Comparison of ENCODE assay signal across 17 cellular contexts in genomic region chr1:192131914-192132313, GRCh38. TPM values are rescaled to one million over a fixed set of nuclear protein-coding genes. Genes with fewer than 3 reads are reported as not detected.
DNase-seq lines count a peak whose midpoint lies in the region; ATAC-seq and TF ChIP-seq lines count a peak whose summit lies in the region.
"Had no signal": no experiment of that assay in that cellular context is flagged by ENCODE, and none has a peak within 500 bp of the region (broad histone marks: within the 10 kb centered on the region; RNA-seq: fewer than 3 reads in every experiment).

No MANE protein-coding gene starts in this region.

- no peak for ATAC-seq in Right ventricle myocardium superior (ENCODE audit: poor library complexity)
- ATAC-seq: GM12878 had no signal

- DNase-seq in A673 (ENCODE audit: low spot score) (peak; percentile 90), NCI-H69 (lab: John Stamatoyannopoulos, UW) (peak; percentile 43), foreskin melanocyte (peak; percentile 17), nucleus accumbens (lab: John Stamatoyannopoulos, UW) (no peak), Right ventricle myocardium superior (no peak), mesenchymal stem cell (no peak), GF-D8 (lab: John Stamatoyannopoulos, UW) (no peak)
- DNase-seq: ACHN; CD4-positive, alpha-beta memory T cell; DMS153; DMS79 treated with DMSO at 0.1 percent for 48 hours; GM23248; H7 had no signal

- H4K20me1 ChIP-seq in DOHH2 (ENCODE audit: control insufficient read depth, insufficient read depth, low read depth, low read length), result no peaks in the 10 kb centered on the region

- no peak overlapping the region for H3K4me3 ChIP-seq in A673 (ENCODE audit: low read depth, low read length, poor library complexity, severe bottlenecking)
- H3K4me3 ChIP-seq in DOHH2 (ENCODE audit: low read length), result no peak overlapping the region
- H3K4me3 ChIP-seq in mesenchymal stem cell (ENCODE audit: insufficient read depth in 1 of 2, low read depth in 1 of 2, low read length in 2 of 2), result no peak overlapping the region
- H3K4me3 ChIP-seq: GM12878, GM23248 had no signal

- no TSS peak for BruUV-seq in A673 (replicated peaks; lab: Mats Ljungman, UMichigan)

- no peak overlapping the region for H3K9ac ChIP-seq in mesenchymal stem cell (ENCODE audit: low read length)
- H3K9ac ChIP-seq: GM23248 had no signal

- no peaks in the 10 kb centered on the region for H3K9me2 ChIP-seq in DOHH2 (replicated peaks; ENCODE audit: control insufficient read depth, low read length)

- no peak overlapping the region for H2BK5ac ChIP-seq in mesenchymal stem cell (ENCODE audit: low read depth, low read length, poor library complexity, severe bottlenecking)

- no peak overlapping the region for H3K23ac ChIP-seq in mesenchymal stem cell (ENCODE audit: low read length in 2 of 2)

- no peaks in the 10 kb centered on the region for H3K79me2 ChIP-seq in DOHH2 (ENCODE audit: control insufficient read depth, low read length)

- H3K4ac ChIP-seq in mesenchymal stem cell (ENCODE audit: low read depth in 1 of 2, low read length in 2 of 2), result no peak overlapping the region

- H2AFZ ChIP-seq in mesenchymal stem cell (ENCODE audit: low read depth, low read length), result no peak overlapping the region
- H2AFZ ChIP-seq: GM23248 had no signal

- H2BK15ac ChIP-seq in mesenchymal stem cell (ENCODE audit: low read depth, poor library complexity, severe bottlenecking), result no peak overlapping the region

- POLR2A ChIA-PET in A673 (lab: Charles Lee; ENCODE audit: low non-redundant PET), result interaction anchor here (0.6 kb wide), 1 partner anchor 123 kb away, joined by 6 read pairs; no protein-coding TSS in a partner anchor

- H3K4me2 ChIP-seq in DOHH2 (ENCODE audit: low read length) (peak overlapping the region; percentile 37), mesenchymal stem cell (ENCODE audit: low read length, poor library complexity, severe bottlenecking) (no peak overlapping the region)

- H3K4me1 ChIP-seq in A673 (ENCODE audit: insufficient read depth, low read length, poor library complexity, severe bottlenecking) (peaks cover 22% of the 10 kb centered on the region), DOHH2 (ENCODE audit: control insufficient read depth, low read length) (peaks cover 12% of the 10 kb centered on the region), mesenchymal stem cell (ENCODE audit: control insufficient read depth, insufficient read depth, low read depth, low read length) (no peaks in the 10 kb centered on the region)

- H2AK5ac ChIP-seq in mesenchymal stem cell (ENCODE audit: low read length, severe bottlenecking), result no peak overlapping the region

- H3K14ac ChIP-seq in mesenchymal stem cell (ENCODE audit: low read length in 2 of 2), result no peak overlapping the region

- H4K91ac ChIP-seq in mesenchymal stem cell (ENCODE audit: low read length), result no peak overlapping the region

- H3K9me3 ChIP-seq in A673 (ENCODE audit: low read depth, low read length, poor library complexity, severe bottlenecking) (no peaks in the 10 kb centered on the region), DOHH2 (ENCODE audit: control insufficient read depth, insufficient read depth, low read length) (no peaks in the 10 kb centered on the region), mesenchymal stem cell (ENCODE audit: control insufficient read depth, low read length) (peaks cover 5% of the 10 kb centered on the region)

- no peak overlapping the region for H2BK120ac ChIP-seq in mesenchymal stem cell (ENCODE audit: low read depth, low read length)

- H3F3A ChIP-seq in DOHH2 (ENCODE audit: control insufficient read depth, insufficient read depth), result no peaks in the 10 kb centered on the region

- H3K27me3 ChIP-seq in A673 (replicated peaks; ENCODE audit: insufficient read depth, low read depth, low read length, poor library complexity) (no peaks in the 10 kb centered on the region), DOHH2 (ENCODE audit: control insufficient read depth, low read length) (no peaks in the 10 kb centered on the region), mesenchymal stem cell (ENCODE audit: control insufficient read depth in 1 of 2, insufficient read depth in 1 of 2, low read length in 2 of 2) (no peaks in the 10 kb centered on the region)

- 69% methylated on average over 2 of the region's 4 CpGs for WGBS in mesenchymal stem cell

- no peak overlapping the region for H3K18ac ChIP-seq in mesenchymal stem cell (ENCODE audit: low read depth in 1 of 2, low read length in 2 of 2)

- H2BK12ac ChIP-seq in mesenchymal stem cell (ENCODE audit: low read length in 2 of 2), result no peak overlapping the region

- TF ChIP-seq CTCF in A673 (conservative IDR thresholded peaks at IDR 0.05; ENCODE audit: low read depth, low read length), result peak; percentile 18; the same call in 1 of the 2 replicates
- no peak for TF ChIP-seq CTCF in DOHH2 (IDR thresholded peaks at IDR 0.05; ENCODE audit: low read depth, low read length, poor library complexity, severe bottlenecking)

- no peaks in the 10 kb centered on the region for H3K79me1 ChIP-seq in mesenchymal stem cell (replicated peaks; ENCODE audit: low read length, poor library complexity, severe bottlenecking)

- CTCF ChIA-PET in A673 (lab: Charles Lee), result no interaction called here

- peaks cover 5% of the 10 kb centered on the region for H3K36me3 ChIP-seq in A673 (ENCODE audit: insufficient read depth, low read length, poor library complexity, severe bottlenecking)
- H3K36me3 ChIP-seq in DOHH2 (ENCODE audit: control insufficient read depth, low read length), result no peaks in the 10 kb centered on the region
- no peaks in the 10 kb centered on the region for H3K36me3 ChIP-seq in mesenchymal stem cell (ENCODE audit: control insufficient read depth in 1 of 2, insufficient read depth in 2 of 2, low read depth in 1 of 2, low read length in 2 of 2)

- intact Hi-C loops in A673 (cut with micrococcal nuclease; ENCODE audit: unreplicated experiment) (loop anchor here (2.0 to 5.0 kb wide), 2 partner anchors 95 to 123 kb away; no protein-coding TSS in a partner anchor), Right ventricle myocardium superior (cut with DNase I) (no loop called here)

- no peak overlapping the region for H4K8ac ChIP-seq in mesenchymal stem cell (ENCODE audit: low read length)

- H3K27ac ChIP-seq in A673 (ENCODE audit: low read depth, low read length, poor library complexity, severe bottlenecking) (peak overlapping the region; percentile 77), DOHH2 (ENCODE audit: low read depth, low read length) (no peak overlapping the region), mesenchymal stem cell (ENCODE audit: low read length, poor library complexity, severe bottlenecking) (no peak overlapping the region)
- H3K27ac ChIP-seq: 22Rv1, C4-2B, GM23248 had no signal

RNA-seq across cellular contexts. Expression of gene RGS18, which starts 26.3 kb away (rescaled TPM):
- total RNA-seq in A673 (2021) (0.13 and 1.1 TPM in 2 replicates), Right ventricle myocardium superior (0.91 TPM)
- 2.0 TPM for polyA plus RNA-seq in mesenchymal stem cell (2013, experiment 1 of 2)
- 1.9 TPM for polyA plus RNA-seq in mesenchymal stem cell (2013, experiment 2 of 2)
- total RNA-seq: GM12878, GM23248, H7 had no signal
- polyA plus RNA-seq: GM12878, GM23248 had no signal

Comparison
In these comparisons a context has a peak if more than half of its experiments do, and no peak if none do; other contexts are left out.
1. DNase-seq: peak in A673 (single experiment), NCI-H69 (single experiment) and foreskin melanocyte (single experiment); none in nucleus accumbens (0 of 56), Right ventricle myocardium superior (single experiment), mesenchymal stem cell (single experiment) and GF-D8 (single experiment).